In genomic region chr12:44689587-44689986, GRCh38 we compare ENCODE assay signal across 1 cellular context.
TF ChIP-seq lines count a peak whose summit lies in the region.

No MANE protein-coding gene starts in this region.

TF ChIP-seq in SK-N-SH, 30 proteins besides CTCF, POLR2A, EP300 and RAD21 (continued from another document):
- TF ChIP-seq REST (IDR thresholded peaks at IDR 0.05; ENCODE audit: low read depth, low read length) (no peak), TCF12 (IDR thresholded peaks at IDR 0.05) (no peak), ELF1 (IDR thresholded peaks at IDR 0.05) (no peak), NRF1 (IDR thresholded peaks at IDR 0.05; ENCODE audit: low read depth, low read length) (no peak), MXI1 (IDR thresholded peaks at IDR 0.05; ENCODE audit: low read depth, low read length) (no peak), ZBTB33 (IDR thresholded peaks at IDR 0.05; ENCODE audit: borderline replicate concordance, low read depth) (no peak), NFIC (IDR thresholded peaks at IDR 0.05; ENCODE audit: borderline replicate concordance) (no peak), JUND (IDR thresholded peaks at IDR 0.05) (no peak), CHD2 (IDR thresholded peaks at IDR 0.05; ENCODE audit: low read length, partially characterized antibody) (no peak)
